8 cellular contexts compared by ENCODE assay signal in genomic region chr11:2888266-2888968, GRCh38. TPM values are rescaled to one million over a fixed set of nuclear protein-coding genes. Genes with fewer than 3 reads are reported as not detected.
DNase-seq lines count a peak whose midpoint lies in the region; ATAC-seq and TF ChIP-seq lines count a peak whose summit lies in the region.

No MANE protein-coding gene starts in this region.

- H3K27ac Mint-ChIP-seq in activated CD4-positive, alpha-beta T cell treated with anti-CD3 and anti-CD28 coated beads, Interleukin-2, amount 10 ng/mL, durations not matched to agents 7 days and 5 days, result peak overlapping the region; percentile 60

- no peaks in the 10 kb centered on the region for H3K9me3 ChIP-seq in liver (ENCODE audit: control insufficient read depth in 4 of 4, low read length in 3 of 4)

- no peak overlapping the region for H3K4me3 Mint-ChIP-seq in activated CD4-positive, alpha-beta T cell treated with anti-CD3 and anti-CD28 coated beads, Interleukin-2, amount 10 ng/mL, durations not matched to agents 7 days and 5 days

- DNase-seq in C1 segment of cervical spinal cord (lab: John Stamatoyannopoulos, UW) (peak in 13 of 14 donors; percentile 20 to 85 (median 71)), HEK293T (ENCODE audit: extremely low spot score) (peak; percentile 81), NCI-H526 treated with DMSO at 0.1 percent for 48 hours (lab: John Stamatoyannopoulos, UW) (peak; percentile 72), choroid plexus epithelial cell (ENCODE audit: low read depth) (peak; percentile 92)
- peak; percentile 89 for DNase-seq in activated CD4-positive, alpha-beta T cell treated with anti-CD3 and anti-CD28 coated beads, Interleukin-2, amount 10 ng/mL, durations not matched to agents 7 days and 5 days
- DNase-seq in stimulated activated CD4-positive, alpha-beta T cell treated with anti-CD3 and anti-CD28 coated beads, Interleukin-4, amount 100 ng/mL, for 48 hours (ENCODE audit: low read depth in 2 of 2), result peak; percentile 81 to 93

- no peaks in the 10 kb centered on the region for H3K27me3 ChIP-seq in liver (ENCODE audit: control insufficient read depth in 4 of 4, insufficient read depth in 4 of 4, low read length in 3 of 4)

- peak; percentile 100 for TF ChIP-seq CTCF in choroid plexus epithelial cell (conservative IDR thresholded peaks at IDR 0.05; ENCODE audit: low read depth, low read length)
- peak; percentile 94 for TF ChIP-seq CTCF in liver (IDR thresholded peaks at IDR 0.05; ENCODE audit: low read depth, low read length, missing input control)

- no peak for ATAC-seq in GM19328 (IDR thresholded peaks at IDR 0.05; ENCODE audit: unreplicated experiment)

- peaks cover 34% of the 10 kb centered on the region for H3K4me1 Mint-ChIP-seq in activated CD4-positive, alpha-beta T cell treated with anti-CD3 and anti-CD28 coated beads, Interleukin-2, amount 10 ng/mL, durations not matched to agents 7 days and 5 days

- TF ChIP-seq RAD21 in liver (IDR thresholded peaks at IDR 0.05), result peak; percentile 95 to 98

- H3K9me3 Mint-ChIP-seq in activated CD4-positive, alpha-beta T cell treated with anti-CD3 and anti-CD28 coated beads, Interleukin-2, amount 10 ng/mL, durations not matched to agents 7 days and 5 days, result no peaks in the 10 kb centered on the region

- no peak overlapping the region for H3K4me3 ChIP-seq in choroid plexus epithelial cell (ENCODE audit: low read depth, low read length)
- no peak overlapping the region for H3K4me3 ChIP-seq in liver (ENCODE audit: low read depth in 1 of 3, low read length in 3 of 3)

- peaks cover 14% of the 10 kb centered on the region for H3K27me3 Mint-ChIP-seq in activated CD4-positive, alpha-beta T cell treated with anti-CD3 and anti-CD28 coated beads, Interleukin-2, amount 10 ng/mL, durations not matched to agents 7 days and 5 days

- CTCF ChIA-PET in HEK293T (lab: Yijun Ruan, JAX), result interaction anchor here (1.1 to 10.9 kb wide), 4 partner anchors 12 to 461 kb away, joined by 3 to 146 read pairs (median 6); no protein-coding TSS in a partner anchor
- CTCF ChIA-PET in activated CD4-positive, alpha-beta T cell treated with anti-CD3 and anti-CD28 coated beads, Interleukin-2, amount 10 ng/mL, durations not matched to agents 7 days and 5 days (lab: Charles Lee), result interaction anchor here (0.5 to 11.3 kb wide), 20 partner anchors 9 to 803 kb away, joined by 3 to 230 read pairs (median 4); partner anchors contain the start of genes PHLDA2 and TSSC4

- peaks cover 12 to 30% (median 22%) of the 10 kb centered on the region in 4 donors for H3K4me1 ChIP-seq in liver (ENCODE audit: control insufficient read depth in 4 of 4, insufficient read depth in 4 of 4, low read length in 3 of 4)

- no peak overlapping the region for H3K9ac ChIP-seq in liver (ENCODE audit: low read depth in 1 of 2, low read length in 2 of 2)

- POLR2A ChIA-PET in HEK293T (lab: Yijun Ruan, JAX), result interaction anchor here (1.0 kb wide), 1 partner anchor 355 kb away, joined by 3 read pairs; no protein-coding TSS in a partner anchor
- POLR2A ChIA-PET in activated CD4-positive, alpha-beta T cell treated with anti-CD3 and anti-CD28 coated beads, Interleukin-2, amount 10 ng/mL, durations not matched to agents 7 days and 5 days (lab: Charles Lee), result no interaction called here

- no peaks in the 10 kb centered on the region for H3K36me3 Mint-ChIP-seq in activated CD4-positive, alpha-beta T cell treated with anti-CD3 and anti-CD28 coated beads, Interleukin-2, amount 10 ng/mL, durations not matched to agents 7 days and 5 days (ENCODE audit: low read depth)

- 34% methylated on average over 25 of the region's 25 CpGs for WGBS in liver

- H3K27ac ChIP-seq in liver (ENCODE audit: low read depth in 1 of 2, low read length in 2 of 2), result no peak overlapping the region

- H3K36me3 ChIP-seq in liver (ENCODE audit: control insufficient read depth in 4 of 4, insufficient read depth in 3 of 4, low read depth in 1 of 4, low read length in 3 of 4), result no peaks in the 10 kb centered on the region

TF ChIP-seq in HEK293T, 16 proteins besides CTCF, POLR2A, EP300 and RAD21:
- TF ChIP-seq FOXK2 (IDR thresholded peaks at IDR 0.05), result no peak
- TF ChIP-seq L3MBTL2 (conservative IDR thresholded peaks at IDR 0.05), result no peak
- TF ChIP-seq, protein P1, sequence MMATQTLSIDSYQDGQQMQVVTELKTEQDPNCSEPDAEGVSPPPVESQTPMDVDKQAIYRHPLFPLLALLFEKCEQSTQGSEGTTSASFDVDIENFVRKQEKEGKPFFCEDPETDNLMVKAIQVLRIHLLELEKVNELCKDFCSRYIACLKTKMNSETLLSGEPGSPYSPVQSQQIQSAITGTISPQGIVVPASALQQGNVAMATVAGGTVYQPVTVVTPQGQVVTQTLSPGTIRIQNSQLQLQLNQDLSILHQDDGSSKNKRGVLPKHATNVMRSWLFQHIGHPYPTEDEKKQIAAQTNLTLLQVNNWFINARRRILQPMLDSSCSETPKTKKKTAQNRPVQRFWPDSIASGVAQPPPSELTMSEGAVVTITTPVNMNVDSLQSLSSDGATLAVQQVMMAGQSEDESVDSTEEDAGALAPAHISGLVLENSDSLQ (IDR thresholded peaks at IDR 0.05), result no peak
- no peak for TF ChIP-seq FOXM1 (IDR thresholded peaks at IDR 0.05; ENCODE audit: borderline replicate concordance)
- no peak for TF ChIP-seq BHLHE40 (IDR thresholded peaks at IDR 0.05; ENCODE audit: borderline replicate concordance)
- TF ChIP-seq LEF1 (IDR thresholded peaks at IDR 0.05; ENCODE audit: borderline replicate concordance), result no peak
- TF ChIP-seq NFRKB (IDR thresholded peaks at IDR 0.05), result no peak
- no peak for TF ChIP-seq FOXA1 (IDR thresholded peaks at IDR 0.05)
- no peak for TF ChIP-seq HDGF (IDR thresholded peaks at IDR 0.05; ENCODE audit: borderline replicate concordance)
- no peak for TF ChIP-seq ARNT (IDR thresholded peaks at IDR 0.05)
- no peak for TF ChIP-seq CTBP1 (IDR thresholded peaks at IDR 0.05; ENCODE audit: borderline replicate concordance)
- TF ChIP-seq SP1 (IDR thresholded peaks at IDR 0.05), result no peak
- no peak for TF ChIP-seq ELF4 (IDR thresholded peaks at IDR 0.05)
- no peak for TF ChIP-seq TARDBP (IDR thresholded peaks at IDR 0.05)
- no peak for TF ChIP-seq ZNF384 (IDR thresholded peaks at IDR 0.05)
- no peak for TF ChIP-seq SUZ12 (IDR thresholded peaks at IDR 0.05)

TF ChIP-seq in liver, 16 proteins besides CTCF, POLR2A, EP300 and RAD21:
- TF ChIP-seq HNF4G (IDR thresholded peaks at IDR 0.05) (no peak), JUND (IDR thresholded peaks at IDR 0.05) (no peak), EGR1 (IDR thresholded peaks at IDR 0.05; ENCODE audit: low read depth in 2 of 2) (no peak), SP1 (IDR thresholded peaks at IDR 0.05) (no peak), GABPA (IDR thresholded peaks at IDR 0.05 in 1 of 2, conservative IDR thresholded peaks at IDR 0.05 in 1 of 2) (no peak)
- TF ChIP-seq, protein P2, sequence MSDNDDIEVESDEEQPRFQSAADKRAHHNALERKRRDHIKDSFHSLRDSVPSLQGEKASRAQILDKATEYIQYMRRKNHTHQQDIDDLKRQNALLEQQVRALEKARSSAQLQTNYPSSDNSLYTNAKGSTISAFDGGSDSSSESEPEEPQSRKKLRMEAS (IDR thresholded peaks at IDR 0.05), result no peak

RNA-seq across cellular contexts. Expression of gene CDKN1C, which starts 2.8 kb away (rescaled TPM):
- under 1 TPM; 0.29 to 0.40 TPM for total RNA-seq in activated CD4-positive, alpha-beta T cell treated with anti-CD3 and anti-CD28 coated beads, Interleukin-2, amount 10 ng/mL, durations not matched to agents 7 days and 5 days
- 10 to 100 TPM in 1 of 2 donors, 1 to 10 TPM in 1; 2.6 to 10.2 TPM for total RNA-seq in liver
- polyA plus RNA-seq in liver, result 1 to 10 TPM; 2.7 to 4.3 TPM

RNA-seq across cellular contexts. Expression of gene PHLDA2, which starts 40.8 kb away (rescaled TPM):
- under 1 TPM; 0.35 to 0.45 TPM for total RNA-seq in activated CD4-positive, alpha-beta T cell treated with anti-CD3 and anti-CD28 coated beads, Interleukin-2, amount 10 ng/mL, durations not matched to agents 7 days and 5 days
- total RNA-seq in liver, result under 1 TPM in 1 of 2 donors, not detected in 1; 0.23 TPM
- polyA plus RNA-seq in liver, result 1 to 10 TPM in 1 of 2 donors, under 1 TPM in 1; 0.99 to 1.4 TPM
